Comparison of ENCODE assay signal across 15 cellular contexts in genomic region chr4:158015241-158015640, GRCh38.
A peak's percentile ranks its signal among the peaks of the same experiment; 100 is the strongest.
DNase-seq lines count a peak whose midpoint lies in the region; ATAC-seq and TF ChIP-seq lines count a peak whose summit lies in the region.
"Had no signal": no experiment of that assay in that cellular context is flagged by ENCODE, and none has a peak within 500 bp of the region (broad histone marks: within the 10 kb centered on the region; RNA-seq: fewer than 3 reads in every experiment).

No MANE protein-coding gene starts in this region.

- H3K36me3 ChIP-seq in uterus: no peaks in the 10 kb centered on the region
- H3K36me3 ChIP-seq: neural progenitor cell had no signal

- H3K9me3 ChIP-seq in uterus: no peaks in the 10 kb centered on the region

- H3K4me3 ChIP-seq in uterus: no peak overlapping the region
- H3K4me3 ChIP-seq: neural progenitor cell had no signal

- TF ChIP-seq POLR2A in uterus (IDR thresholded peaks at IDR 0.05): no peak

- H3K4me1 ChIP-seq in uterus: peaks cover 0 to 9% of the 10 kb centered on the region in 2 donors

- peak overlapping the region; percentile 18 for H3K27ac ChIP-seq in caudate nucleus (ENCODE audit: low read depth, low read length)
- peak overlapping the region in 1 of 2 donors; percentile 78 for H3K27ac ChIP-seq in uterus
- H3K27ac ChIP-seq: neural progenitor cell had no signal

- peak; percentile 39 for DNase-seq in AG08395 (ENCODE audit: low spot score)
- peak; percentile 51 for DNase-seq in NCI-H226
- DNase-seq in caudate nucleus (lab: John Stamatoyannopoulos, UW): peak in 1 of 61 donors; percentile 5
- peak; percentile 53 for DNase-seq in medulla oblongata (ENCODE audit: extremely low spot score)
- DNase-seq in stimulated activated naive CD8-positive, alpha-beta T cell treated with anti-CD3 and anti-CD28 coated beads, Interleukin-15, Interleukin-2, amounts not matched to agents 100 U/mL and 50 U/mL, for 24 hours: no peak
- no peak for DNase-seq in uterus
- DNase-seq in NCI-H2081 (lab: John Stamatoyannopoulos, UW): no peak
- no peak for DNase-seq in NCI-H146 (lab: John Stamatoyannopoulos, UW)
- DNase-seq: AML-193, left colon, NCI-H1092 treated with DMSO at 0.1 percent for 48 hours, NCI-H524, Right ventricle myocardium superior, T1000 had no signal

- intact Hi-C loops in uterus (cut with DNase I; ENCODE audit: low total_unique reads): no loop called here

- H3K27me3 ChIP-seq in uterus: no peaks in the 10 kb centered on the region
- H3K27me3 ChIP-seq: neural progenitor cell had no signal

- no peak for ATAC-seq in stimulated activated naive CD8-positive, alpha-beta T cell treated with anti-CD3 and anti-CD28 coated beads, Interleukin-15, Interleukin-2, amounts not matched to agents 100 U/mL and 50 U/mL, for 24 hours
- ATAC-seq: left colon had no signal

- no peak for TF ChIP-seq CTCF in uterus (IDR thresholded peaks at IDR 0.05)

Comparison
In these comparisons a context has a peak if more than half of its experiments do, and no peak if none do; other contexts are left out.
1. DNase-seq: peak in AG08395 (single experiment), NCI-H226 (single experiment) and medulla oblongata (single experiment); none in stimulated activated naive CD8-positive, alpha-beta T cell treated with anti-CD3 and anti-CD28 coated beads, Interleukin-15, Interleukin-2, amounts not matched to agents 100 U/mL and 50 U/mL, for 24 hours (single experiment), uterus (0 of 2), NCI-H2081 (0 of 2) and NCI-H146 (single experiment).